In genomic region chr19:2624537-2625091, GRCh38 we compare ENCODE assay signal across 9 cellular contexts.
A peak's percentile ranks its signal among the peaks of the same experiment; 100 is the strongest.
DNase-seq lines count a peak whose midpoint lies in the region; ATAC-seq and TF ChIP-seq lines count a peak whose summit lies in the region.
"Had no signal": no experiment of that assay in that cellular context is flagged by ENCODE, and none has a peak within 500 bp of the region (broad histone marks: within the 10 kb centered on the region; RNA-seq: fewer than 3 reads in every experiment).

No MANE protein-coding gene starts in this region.

- peak in 3 of 6 experiments; percentile 18 to 36 (median 20) for TF ChIP-seq CTCF in adrenal gland (IDR thresholded peaks at IDR 0.05)
- TF ChIP-seq CTCF in lower leg skin (IDR thresholded peaks at IDR 0.05), result no peak

- peaks cover 17 to 34% of the 10 kb centered on the region in 2 donors for H3K4me1 ChIP-seq in adrenal gland (replicated peaks in 1 of 2)

- DNase-seq in SHP77 (lab: John Stamatoyannopoulos, UW) (peak; percentile 46 to 65), SHP77 treated with DMSO at 0.1 percent for 48 hours (lab: John Stamatoyannopoulos, UW) (no peak), adrenal gland (peak in 4 of 7 donors; percentile 62 to 82 (median 68)), left lobe of liver (ENCODE audit: low spot score) (peak; percentile 82), NCI-H2081 treated with DMSO at 0.1 percent for 48 hours (lab: John Stamatoyannopoulos, UW) (no peak), lower leg skin (ENCODE audit: low spot score in 2 of 2) (no peak), NCI-H774 (lab: John Stamatoyannopoulos, UW) (no peak)
- DNase-seq: immature natural killer cell had no signal

- H3K9me3 ChIP-seq in adrenal gland (replicated peaks in 1 of 3), result no peaks in the 10 kb centered on the region

- H3K4me3 ChIP-seq in adrenal gland (no peak overlapping the region), lower leg skin (ENCODE audit: low read depth, poor library complexity, severe bottlenecking) (no peak overlapping the region)

- peak in 1 of 2 donors; percentile 17 for TF ChIP-seq POLR2A in adrenal gland (IDR thresholded peaks at IDR 0.05)
- no peak for TF ChIP-seq POLR2A in lower leg skin (IDR thresholded peaks at IDR 0.05)

- no peaks in the 10 kb centered on the region for H3K36me3 ChIP-seq in adrenal gland (replicated peaks in 1 of 2)

- H3K27ac ChIP-seq in adrenal gland, result peak overlapping the region in 2 of 5 donors; percentile 37 to 63

- 47 to 73% (median 63%) methylated on average over 5 to 11 of the region's 11 CpGs for WGBS in adrenal gland, 4 donors
- WGBS in lower leg skin, 2 donors, result 39 to 48% methylated on average over 8 to 10 of the region's 11 CpGs

- H3K27me3 ChIP-seq in adrenal gland, result no peaks in the 10 kb centered on the region

- ATAC-seq in left lobe of liver (peak; percentile 77), HG03025 (IDR thresholded peaks at IDR 0.05; ENCODE audit: low FRiP score, unreplicated experiment) (no peak)

- intact Hi-C loops in adrenal gland (cut with DNase I), result no loop called here
- intact Hi-C loops in lower leg skin (cut with DNase I; ENCODE audit: low total_unique reads), result no loop called here

Comparison
In these comparisons a context has a peak if more than half of its experiments do, and no peak if none do; other contexts are left out.
1. DNase-seq: peak in SHP77 (2 of 2), adrenal gland (4 of 7) and left lobe of liver (single experiment); none in SHP77 treated with DMSO at 0.1 percent for 48 hours (single experiment), NCI-H2081 treated with DMSO at 0.1 percent for 48 hours (single experiment), lower leg skin (0 of 2) and NCI-H774 (single experiment).